ENCODE assay signal across 1 cellular context in genomic region chr7:27739914-27740448, GRCh38.
TF ChIP-seq lines count a peak whose summit lies in the region.

TSS of gene TAX1BP1 (plus strand) at chr7:27740162. CDS start at chr7:27748525, 8,363 bp downstream.

TF ChIP-seq in HepG2, 621 proteins besides CTCF, POLR2A, EP300 and RAD21 (continued from another document and continues in another):
- no peak for TF ChIP-seq MTERF4 (CRISPR knock-in tag; IDR thresholded peaks at IDR 0.05)
- TF ChIP-seq ZMAT5 (CRISPR knock-in tag; IDR thresholded peaks at IDR 0.05; ENCODE audit: borderline replicate concordance, low read depth), result no peak
- 0 out of 2 replicates have a peak, but pooled peaks have one; percentile 34 for TF ChIP-seq ZNF614 (CRISPR knock-in tag; IDR thresholded peaks at IDR 0.05; ENCODE audit: borderline replicate concordance)
- no peak for TF ChIP-seq SNAPC5 (CRISPR knock-in tag; IDR thresholded peaks at IDR 0.05; ENCODE audit: borderline replicate concordance)
- TF ChIP-seq ZNF460 (CRISPR knock-in tag; IDR thresholded peaks at IDR 0.05; ENCODE audit: borderline replicate concordance), result no peak
- TF ChIP-seq ARNT2 (CRISPR knock-in tag; IDR thresholded peaks at IDR 0.05; ENCODE audit: low read depth), result peak; percentile 81
- peak; percentile 85 for TF ChIP-seq ZFP90 (CRISPR knock-in tag; IDR thresholded peaks at IDR 0.05; ENCODE audit: borderline replicate concordance)
- no peak for TF ChIP-seq RERE (CRISPR knock-in tag; IDR thresholded peaks at IDR 0.05; ENCODE audit: low read depth)
- peak; percentile 96 for TF ChIP-seq POLR2AphosphoS5 (IDR thresholded peaks at IDR 0.05; ENCODE audit: low read depth, low read length)
- no peak for TF ChIP-seq SIN3A (IDR thresholded peaks at IDR 0.05; ENCODE audit: borderline replicate concordance, low read depth, low read length)
- TF ChIP-seq ATRX (CRISPR knock-in tag; IDR thresholded peaks at IDR 0.05; ENCODE audit: borderline replicate concordance), result no peak
- no peak for TF ChIP-seq AHDC1 (CRISPR knock-in tag; IDR thresholded peaks at IDR 0.05; ENCODE audit: borderline replicate concordance)
- TF ChIP-seq ZNF441 (CRISPR knock-in tag; IDR thresholded peaks at IDR 0.05; ENCODE audit: borderline replicate concordance), result peak; percentile 12; the same call in 1 of the 2 replicates
- TF ChIP-seq ZNF672 (CRISPR knock-in tag; IDR thresholded peaks at IDR 0.05), result no peak
- TF ChIP-seq SRSF4 (IDR thresholded peaks at IDR 0.05; ENCODE audit: low read depth, low read length, poor library complexity, severe bottlenecking), result no peak
- peak; percentile 35; the same call in 1 of the 2 replicates for TF ChIP-seq PAXIP1 (CRISPR knock-in tag; conservative IDR thresholded peaks at IDR 0.05)
- TF ChIP-seq DNMT1 (CRISPR knock-in tag; IDR thresholded peaks at IDR 0.05), result no peak; the same call in 1 of the 2 replicates
- no peak for TF ChIP-seq CEBPZ (IDR thresholded peaks at IDR 0.05; ENCODE audit: low read length)
- TF ChIP-seq HOXA9 (CRISPR knock-in tag; IDR thresholded peaks at IDR 0.05; ENCODE audit: borderline replicate concordance), result no peak
- no peak for TF ChIP-seq SATB2 (CRISPR knock-in tag; IDR thresholded peaks at IDR 0.05)
- TF ChIP-seq HNRNPK (IDR thresholded peaks at IDR 0.05; ENCODE audit: low read depth, low read length, poor library complexity, severe bottlenecking), result no peak
- no peak for TF ChIP-seq GRHL1 (CRISPR knock-in tag; conservative IDR thresholded peaks at IDR 0.05)
- no peak for TF ChIP-seq SAFB2 (CRISPR knock-in tag; IDR thresholded peaks at IDR 0.05; ENCODE audit: borderline replicate concordance, low read depth)
- peak; percentile 45; the same call in 1 of the 2 replicates for TF ChIP-seq NFRKB (IDR thresholded peaks at IDR 0.05)
- TF ChIP-seq PCBP2 (optimal IDR thresholded peaks at IDR 0.05; ENCODE audit: low read depth, low read length, poor library complexity, severe bottlenecking), result no peak
- TF ChIP-seq MTF2 (CRISPR knock-in tag; IDR thresholded peaks at IDR 0.05; ENCODE audit: borderline replicate concordance), result no peak
- TF ChIP-seq PRPF4 (IDR thresholded peaks at IDR 0.05; ENCODE audit: low read depth, low read length, poor library complexity, severe bottlenecking), result no peak
- TF ChIP-seq ZNF558 (CRISPR knock-in tag; IDR thresholded peaks at IDR 0.05; ENCODE audit: borderline replicate concordance), result no peak
- 0 out of 2 replicates have a peak, but pooled peaks have one; percentile 40 for TF ChIP-seq UBTF (CRISPR knock-in tag; IDR thresholded peaks at IDR 0.05)
- peak; percentile 68; the same call in 1 of the 2 replicates for TF ChIP-seq ZNF329 (CRISPR knock-in tag; IDR thresholded peaks at IDR 0.05; ENCODE audit: low read depth)
